ENCODE assay signal across 2 cellular contexts in genomic region chr1:225755668-225756294, GRCh38.
TF ChIP-seq lines count a peak whose summit lies in the region.

No MANE protein-coding gene starts in this region.

TF ChIP-seq in A549, 52 proteins besides CTCF, POLR2A, EP300 and RAD21 (continued from another document):
- TF ChIP-seq MAZ (IDR thresholded peaks at IDR 0.05; ENCODE audit: borderline replicate concordance, low read depth, low read length) (no peak), NR3C1 (IDR thresholded peaks at IDR 0.05) (no peak), REST (IDR thresholded peaks at IDR 0.05) (no peak), RNF2 (IDR thresholded peaks at IDR 0.05; ENCODE audit: borderline replicate concordance, low read depth) (no peak), RFX5 (IDR thresholded peaks at IDR 0.05) (no peak), NPAS2 (CRISPR knock-in tag; IDR thresholded peaks at IDR 0.05; ENCODE audit: borderline replicate concordance) (no peak), ZC3H11A (IDR thresholded peaks at IDR 0.05) (no peak), KDM5A (IDR thresholded peaks at IDR 0.05) (no peak), HOXA7 (CRISPR knock-in tag; IDR thresholded peaks at IDR 0.05) (no peak), CBX2 (IDR thresholded peaks at IDR 0.05; ENCODE audit: borderline replicate concordance, low read depth) (no peak), MAFK (IDR thresholded peaks at IDR 0.05; ENCODE audit: partially characterized antibody) (no peak), RCOR1 (IDR thresholded peaks at IDR 0.05; ENCODE audit: low read depth, low read length) (no peak), HES2 (IDR thresholded peaks at IDR 0.05) (no peak), USF2 (IDR thresholded peaks at IDR 0.05) (no peak), JUN (IDR thresholded peaks at IDR 0.05) (no peak), HOXB13 (CRISPR knock-in tag; IDR thresholded peaks at IDR 0.05; ENCODE audit: low read depth) (no peak), ATOH8 (CRISPR knock-in tag; IDR thresholded peaks at IDR 0.05; ENCODE audit: low read depth) (no peak)

TF ChIP-seq in SK-N-SH, 30 proteins besides CTCF, POLR2A, EP300 and RAD21:
- TF ChIP-seq ZBTB33 (IDR thresholded peaks at IDR 0.05; ENCODE audit: borderline replicate concordance, low read depth) (no peak), RXRA (IDR thresholded peaks at IDR 0.05; ENCODE audit: borderline replicate concordance, low read depth) (no peak), MXI1 (IDR thresholded peaks at IDR 0.05; ENCODE audit: low read depth, low read length) (no peak), RFX5 (IDR thresholded peaks at IDR 0.05; ENCODE audit: low read length) (no peak), TCF12 (IDR thresholded peaks at IDR 0.05) (no peak), IRF3 (IDR thresholded peaks at IDR 0.05; ENCODE audit: low read depth, low read length) (no peak), EZH2phosphoT487 (IDR thresholded peaks at IDR 0.05; ENCODE audit: borderline replicate concordance, low read depth) (no peak), TAF1 (IDR thresholded peaks at IDR 0.05; ENCODE audit: borderline replicate concordance, low read depth, low read length) (no peak), POLR2AphosphoS5 (IDR thresholded peaks at IDR 0.05; ENCODE audit: low read depth, low read length) (no peak), FOSL2 (IDR thresholded peaks at IDR 0.05; ENCODE audit: borderline replicate concordance, low read depth) (no peak), YY1 (IDR thresholded peaks at IDR 0.05; ENCODE audit: low read depth) (no peak), NFIC (IDR thresholded peaks at IDR 0.05; ENCODE audit: borderline replicate concordance) (no peak)
